18 cellular contexts compared by ENCODE assay signal in the genomic region with DNA sequence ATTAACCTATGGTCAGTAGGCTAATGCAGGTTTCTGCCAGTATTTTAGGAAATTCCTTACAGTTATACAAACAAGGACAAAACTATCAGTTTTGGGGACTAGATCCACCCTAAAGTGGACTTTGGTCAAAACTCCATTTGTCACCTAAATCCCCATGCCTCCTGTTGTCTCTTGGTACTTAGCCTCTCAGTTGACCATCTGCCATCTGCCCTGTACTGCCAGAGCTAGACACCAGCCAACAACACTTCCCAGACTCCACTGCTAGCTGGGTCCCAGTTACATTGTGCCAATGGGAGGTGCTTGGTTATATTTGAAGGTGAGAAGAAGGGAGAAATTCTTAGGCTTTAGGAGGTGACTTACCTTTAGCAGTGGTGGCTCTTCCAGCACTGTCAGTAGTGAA. TPM values are rescaled to one million over a fixed set of nuclear protein-coding genes. Genes with fewer than 3 reads are reported as not detected.
DNase-seq lines count a peak whose midpoint lies in the region; ATAC-seq, FAIRE-seq and TF ChIP-seq lines count a peak whose summit lies in the region.
"Had no signal": no experiment of that assay in that cellular context is flagged by ENCODE, and none has a peak within 500 bp of the region (broad histone marks: within the 10 kb centered on the region; RNA-seq: fewer than 3 reads in every experiment).

No MANE protein-coding gene starts in this region.

- ATAC-seq in HG02678 (IDR thresholded peaks at IDR 0.05; ENCODE audit: unreplicated experiment), result no peak
- ATAC-seq: CD8-positive, alpha-beta T cell had no signal

- no peaks in the 10 kb centered on the region for H3K79me2 ChIP-seq in H1 (ENCODE audit: control insufficient read depth in 1 of 2, insufficient read depth in 2 of 2, low read length in 2 of 2)

- H2BK5ac ChIP-seq in H1 (ENCODE audit: low read depth, low read length), result no peak overlapping the region

- TF ChIP-seq POLR2A in H1 (IDR thresholded peaks at IDR 0.05; ENCODE audit: control extremely low read depth in 1 of 2, low read depth in 2 of 2, low read length in 2 of 2), result no peak

- H4K91ac ChIP-seq in H1 (replicated peaks; ENCODE audit: insufficient read length, low read length), result no peak overlapping the region

- POLR2A ChIA-PET in H1 (lab: Charles Lee; ENCODE audit: partially characterized antibody), result interaction anchor here (0.9 to 1.4 kb wide), 4 partner anchors 9 to 363 kb away, joined by 3 to 5 read pairs (median 4); no protein-coding TSS in a partner anchor
- POLR2A ChIA-PET in GM10248 (lab: Yijun Ruan, JAX), result no interaction called here

- no peak overlapping the region for H2AK5ac ChIP-seq in H1 (ENCODE audit: low read depth, low read length)

- 0 out of 2 replicates have a peak overlapping the region, but pooled peaks have one; percentile 65 for H2BK15ac ChIP-seq in H1 (ENCODE audit: low read length)

- H4K8ac ChIP-seq in H1 (ENCODE audit: extremely low read depth, insufficient read depth, low read length), result no peak overlapping the region

- H3K4me2 ChIP-seq in H1 (ENCODE audit: insufficient read depth in 1 of 2, low read depth in 2 of 2, low read length in 2 of 2), result no peak overlapping the region

- no peak overlapping the region for H2BK20ac ChIP-seq in H1 (ENCODE audit: low read length)

- H2AFZ ChIP-seq in H1 (ENCODE audit: low read length), result no peak overlapping the region

- H3K14ac ChIP-seq in H1 (ENCODE audit: insufficient read length), result no peak overlapping the region

- no peak for FAIRE-seq in H1 (lab: Jason Lieb, UNC)

- peak overlapping the region; percentile 30 for H3K27ac ChIP-seq in WERI-Rb-1
- no peak overlapping the region for H3K27ac ChIP-seq in H1 (ENCODE audit: low read depth, low read length)
- H3K27ac ChIP-seq: 22Rv1 had no signal

- H3K79me1 ChIP-seq in H1 (ENCODE audit: low read depth, low read length), result no peaks in the 10 kb centered on the region

- H3K27me3 ChIP-seq in WERI-Rb-1 (ENCODE audit: insufficient read depth, low read depth, severe bottlenecking) (no peaks in the 10 kb centered on the region), H1 (replicated peaks in 1 of 4; ENCODE audit: control insufficient read depth in 3 of 4, extremely low read depth in 1 of 4, insufficient read depth in 3 of 4, low read length in 3 of 4) (no peaks in the 10 kb centered on the region)

- no peaks in the 10 kb centered on the region for H4K20me1 ChIP-seq in H1 (replicated peaks in 1 of 2; ENCODE audit: control insufficient read depth in 1 of 2, insufficient read depth in 2 of 2, low read length in 2 of 2)

- TF ChIP-seq RAD21 in H1 (IDR thresholded peaks at IDR 0.05 in 1 of 2, conservative IDR thresholded peaks at IDR 0.05 in 1 of 2; ENCODE audit: low read depth in 2 of 2, low read length in 2 of 2), result no peak

- H3K4me3 ChIP-seq in WERI-Rb-1 (ENCODE audit: low read depth, low read length) (no peak overlapping the region), H1 (ENCODE audit: extremely low read depth in 1 of 4, insufficient read depth in 2 of 4, low read depth in 3 of 4, low read length in 4 of 4) (no peak overlapping the region)

- H3K23ac ChIP-seq in H1 (ENCODE audit: insufficient read length), result no peak overlapping the region

- no peak overlapping the region for H3K56ac ChIP-seq in H1 (replicated peaks; ENCODE audit: insufficient read length, low read depth, low read length)

- H2BK12ac ChIP-seq in H1 (ENCODE audit: low read depth, low read length), result no peak overlapping the region

- H3K36me3 ChIP-seq in WERI-Rb-1 (no peaks in the 10 kb centered on the region), H1 (ENCODE audit: control insufficient read depth in 2 of 4, insufficient read depth in 4 of 4, low read length in 3 of 4) (peaks cover 0 to 4% (median 0%) of the 10 kb centered on the region in 4 experiments; a peak in 1 of 8 replicates)

- H3K23me2 ChIP-seq in H1 (ENCODE audit: low read depth, low read length), result 0 out of 2 replicates have a peak, but pooled peaks cover 1% of the 10 kb centered on the region

- no peak overlapping the region for H3K9ac ChIP-seq in H1 (replicated peaks in 1 of 4; ENCODE audit: extremely low read depth in 1 of 4, low read depth in 3 of 4, low read length in 3 of 4)

- TF ChIP-seq CTCF in WERI-Rb-1 (IDR thresholded peaks at IDR 0.05; ENCODE audit: low read depth, low read length) (no peak), H1 (IDR thresholded peaks at IDR 0.05; ENCODE audit: control extremely low read depth in 1 of 3, insufficient read depth in 1 of 3, low read depth in 1 of 3, low read length in 3 of 3) (no peak), GM10248 (IDR thresholded peaks at IDR 0.05; ENCODE audit: control extremely low read depth, extremely low read depth, low read depth, missing control alignments) (no peak)

- no peak overlapping the region for H4K5ac ChIP-seq in H1 (ENCODE audit: insufficient read length, low read depth, low read length)

- H3K4ac ChIP-seq in H1 (replicated peaks; ENCODE audit: insufficient read length, low read depth, low read length), result no peak overlapping the region

- H3K4me1 ChIP-seq in H1 (replicated peaks in 1 of 4; ENCODE audit: control insufficient read depth in 3 of 4, insufficient read depth in 4 of 4, low read length in 3 of 4), result no peaks in the 10 kb centered on the region
- H3K4me1 ChIP-seq: Caco-2 had no signal

- no peak overlapping the region for H3K18ac ChIP-seq in H1 (ENCODE audit: extremely low read depth, low read length)

- no peak overlapping the region for H2BK120ac ChIP-seq in H1 (replicated peaks; ENCODE audit: low read depth, low read length)

- TF ChIP-seq EP300 in H1 (IDR thresholded peaks at IDR 0.05; ENCODE audit: borderline replicate concordance in 1 of 2, low read depth in 2 of 2, low read length in 2 of 2), result no peak

- CTCF ChIA-PET in H1 (lab: Charles Lee; ENCODE audit: partially characterized antibody) (interaction anchor here (0.6 to 7.3 kb wide), 2 partner anchors 10 to 467 kb away, joined by 3 to 56 read pairs; no protein-coding TSS in a partner anchor), GM10248 (lab: Yijun Ruan, JAX) (interaction anchor here (1.0 to 7.2 kb wide), 6 partner anchors 12 to 447 kb away, joined by 3 to 70 read pairs (median 3); no protein-coding TSS in a partner anchor)

- DNase-seq in DMS53 (lab: John Stamatoyannopoulos, UW) (peak; percentile 19), DMS53 treated with DMSO at 0.1 percent for 48 hours (lab: John Stamatoyannopoulos, UW; ENCODE audit: unreplicated experiment) (no peak), NCI-H524 (lab: John Stamatoyannopoulos, UW) (peak; percentile 61 to 90), WERI-Rb-1 (peak; percentile 59), H1 (ENCODE audit: low read depth in 1 of 2, low spot score in 2 of 2) (no peak), mesenteric fat pad (ENCODE audit: low spot score) (no peak), GM10248 (ENCODE audit: extremely low spot score) (no peak)
- DNase-seq: Caco-2; CD8-positive, alpha-beta T cell; DMS79 treated with DMSO at 0.1 percent for 48 hours; GDM1; HCEC 1CT; KG1 had no signal

- H3K9me3 ChIP-seq in WERI-Rb-1 (ENCODE audit: severe bottlenecking), result no peaks in the 10 kb centered on the region
- peaks cover 22 to 26% of the 10 kb centered on the region in 2 experiments for H3K9me3 ChIP-seq in H1 (ENCODE audit: insufficient read depth in 2 of 2, low read depth in 1 of 2, low read length in 1 of 2)

TF ChIP-seq in H1, 55 proteins besides CTCF, POLR2A, EP300 and RAD21 (continues in another document):
- no peak for TF ChIP-seq CHD2 (IDR thresholded peaks at IDR 0.05; ENCODE audit: low read length)
- TF ChIP-seq YY1 (IDR thresholded peaks at IDR 0.05; ENCODE audit: low read depth, low read length), result no peak

RNA-seq across cellular contexts. Expression of a gene that starts 17.0 kb away (rescaled TPM):
- 40.7 and 42.9 TPM in 2 replicates for total RNA-seq in H1 (2021; fragmentation: NEBNext Ultra II Directional; extraction: Animal tissue kit (Norgen Biotek cat#: 25700))
- polyA plus RNA-seq in H1 (2011; rRNA removed), result 23.3 and 24.8 TPM in 2 replicates
- 33.0 TPM for polyA plus RNA-seq in H1 (2011; cell fraction: cytosol; rRNA removed)
- polyA plus RNA-seq in H1 (2011; cell fraction: nucleus; rRNA removed), result 50.6 TPM
- 31.2 to 34.6 TPM (median 32.6 TPM) in 4 replicates for polyA plus RNA-seq in H1 (2012, experiment 1 of 2)
- polyA plus RNA-seq in H1 (2012, experiment 2 of 2), result 27.9 TPM
- polyA plus RNA-seq in H1 (2013, experiment 1 of 2), result 29.6 TPM
- 27.2 TPM for polyA plus RNA-seq in H1 (2013, experiment 2 of 2)
- polyA minus RNA-seq in H1 (2011; rRNA and poly(A)+ RNA removed), result 33.0 and 33.3 TPM in 2 replicates
- polyA minus RNA-seq in H1 (2011; cell fraction: cytosol; rRNA and poly(A)+ RNA removed), result 19.5 TPM
- 33.1 TPM for polyA minus RNA-seq in H1 (2011; cell fraction: nucleus; rRNA and poly(A)+ RNA removed)
- total RNA-seq in mesenteric fat pad, result 63.2 TPM

RNA-seq across cellular contexts. Expression of a gene that starts 48.9 kb away (rescaled TPM):
- 1.2 and 1.5 TPM in 2 replicates for total RNA-seq in H1 (2021; fragmentation: NEBNext Ultra II Directional; extraction: Animal tissue kit (Norgen Biotek cat#: 25700))
- 1.2 and 1.9 TPM in 2 replicates for polyA plus RNA-seq in H1 (2011; rRNA removed)
- polyA plus RNA-seq in H1 (2011; cell fraction: cytosol; rRNA removed), result 1.1 TPM
- polyA plus RNA-seq in H1 (2011; cell fraction: nucleus; rRNA removed), result 2.3 TPM
- 1.1 to 2.7 TPM (median 2.0 TPM) in 4 replicates for polyA plus RNA-seq in H1 (2012, experiment 1 of 2)
- 0.75 TPM for polyA plus RNA-seq in H1 (2012, experiment 2 of 2)
- polyA plus RNA-seq in H1 (2013, experiment 1 of 2), result 0.97 TPM
- polyA plus RNA-seq in H1 (2013, experiment 2 of 2), result 1.8 TPM
- 0.76 and 1.2 TPM in 2 replicates for polyA minus RNA-seq in H1 (2011; rRNA and poly(A)+ RNA removed)
- polyA minus RNA-seq in H1 (2011; cell fraction: cytosol; rRNA and poly(A)+ RNA removed), result not detected
- 2.7 TPM for polyA minus RNA-seq in H1 (2011; cell fraction: nucleus; rRNA and poly(A)+ RNA removed)
- total RNA-seq in mesenteric fat pad, result 1.2 TPM
- total RNA-seq: IMR-90 had no signal

RNA-seq across cellular contexts. Expression of a gene that starts 49.0 kb away (rescaled TPM):
- 4.1 and 4.2 TPM in 2 replicates for total RNA-seq in H1 (2021; fragmentation: NEBNext Ultra II Directional; extraction: Animal tissue kit (Norgen Biotek cat#: 25700))
- polyA plus RNA-seq in H1 (2011; rRNA removed), result 4.2 and 7.5 TPM in 2 replicates
- polyA plus RNA-seq in H1 (2011; cell fraction: cytosol; rRNA removed), result 6.3 TPM
- polyA plus RNA-seq in H1 (2011; cell fraction: nucleus; rRNA removed), result 19.5 TPM
- polyA plus RNA-seq in H1 (2012, experiment 1 of 2), result 3.5 to 5.0 TPM (median 4.1 TPM) in 4 replicates
- polyA plus RNA-seq in H1 (2012, experiment 2 of 2), result 4.7 TPM
- polyA plus RNA-seq in H1 (2013, experiment 1 of 2), result 3.7 TPM
- 2.8 TPM for polyA plus RNA-seq in H1 (2013, experiment 2 of 2)
- 1.7 and 2.6 TPM in 2 replicates for polyA minus RNA-seq in H1 (2011; rRNA and poly(A)+ RNA removed)
- 1.0 TPM for polyA minus RNA-seq in H1 (2011; cell fraction: cytosol; rRNA and poly(A)+ RNA removed)
- 5.4 TPM for polyA minus RNA-seq in H1 (2011; cell fraction: nucleus; rRNA and poly(A)+ RNA removed)
- 6.2 TPM for total RNA-seq in mesenteric fat pad
- polyA plus RNA-seq: CD14-positive monocyte had no signal

RNA-seq across cellular contexts. Expression of a gene that starts 53.6 kb away (rescaled TPM):
- total RNA-seq in H1 (2021; fragmentation: NEBNext Ultra II Directional; extraction: Animal tissue kit (Norgen Biotek cat#: 25700)), result 3.5 and 3.7 TPM in 2 replicates
- 1.2 and 1.3 TPM in 2 replicates for polyA plus RNA-seq in H1 (2011; rRNA removed)
- polyA plus RNA-seq in H1 (2011; cell fraction: cytosol; rRNA removed), result 1.5 TPM
- polyA plus RNA-seq in H1 (2011; cell fraction: nucleus; rRNA removed), result 1.6 TPM
- polyA plus RNA-seq in H1 (2012, experiment 1 of 2), result 1.5 to 2.7 TPM (median 2.0 TPM) in 4 replicates
- 0.54 TPM for polyA plus RNA-seq in H1 (2012, experiment 2 of 2)
- 1.7 TPM for polyA plus RNA-seq in H1 (2013, experiment 1 of 2)
- 1.6 TPM for polyA plus RNA-seq in H1 (2013, experiment 2 of 2)
- 2.8 and 3.0 TPM in 2 replicates for polyA minus RNA-seq in H1 (2011; rRNA and poly(A)+ RNA removed)
- 1.7 TPM for polyA minus RNA-seq in H1 (2011; cell fraction: cytosol; rRNA and poly(A)+ RNA removed)
- 2.3 TPM for polyA minus RNA-seq in H1 (2011; cell fraction: nucleus; rRNA and poly(A)+ RNA removed)
- total RNA-seq in mesenteric fat pad, result not detected
- total RNA-seq: Caco-2; CD8-positive, alpha-beta T cell; IMR-90 had no signal
- polyA plus RNA-seq: BJ, CD14-positive monocyte, IMR-90 had no signal

Comparison
In these comparisons a context has a peak if more than half of its experiments do, and no peak if none do; other contexts are left out.
1. DNase-seq: peak in DMS53 (single experiment), NCI-H524 (2 of 2) and WERI-Rb-1 (single experiment); none in DMS53 treated with DMSO at 0.1 percent for 48 hours (single experiment), H1 (0 of 2), mesenteric fat pad (single experiment) and GM10248 (single experiment).